In the genomic region with DNA sequence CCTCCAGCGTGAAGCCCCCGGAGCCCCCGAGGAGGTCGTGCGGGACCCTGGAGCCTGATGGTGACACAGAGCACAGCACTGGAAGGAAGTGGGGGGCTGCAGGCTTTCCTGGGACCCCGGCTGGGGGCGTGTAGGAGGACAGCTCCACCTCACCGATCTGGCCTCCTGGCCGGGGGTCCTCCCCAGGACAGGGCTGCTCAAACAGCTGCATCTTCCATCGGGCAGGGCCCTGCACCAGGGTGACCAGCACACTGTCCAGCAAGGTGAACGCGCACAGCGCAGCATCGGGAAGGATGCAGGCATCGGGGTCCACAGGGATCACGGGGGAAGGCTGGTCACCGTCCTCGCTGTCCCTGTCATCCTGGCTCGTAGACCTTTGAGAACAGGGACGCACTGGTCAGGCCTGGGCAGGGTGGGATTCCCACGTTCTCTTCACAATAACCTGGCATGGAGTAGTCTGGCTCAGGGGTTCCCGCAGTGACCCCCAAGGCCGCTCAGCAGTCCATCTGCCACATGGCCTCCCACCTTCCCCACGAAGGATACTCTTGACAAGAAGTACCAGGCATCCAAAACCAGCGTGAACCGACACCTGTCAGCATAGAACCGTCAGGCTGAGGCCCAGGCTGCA, we compare ENCODE assay signal across 9 cellular contexts. TPM values are rescaled to one million over a fixed set of nuclear protein-coding genes. Genes with fewer than 3 reads are reported as not detected.
DNase-seq lines count a peak whose midpoint lies in the region; ATAC-seq and TF ChIP-seq lines count a peak whose summit lies in the region.
"Had no signal": no experiment of that assay in that cellular context is flagged by ENCODE, and none has a peak within 500 bp of the region (broad histone marks: within the 10 kb centered on the region; RNA-seq: fewer than 3 reads in every experiment).

No MANE protein-coding gene starts in this region.

- TF ChIP-seq CTCF in AG09309 (IDR thresholded peaks at IDR 0.05; ENCODE audit: control insufficient read depth, insufficient read depth, low read depth, low read length, missing control alignments), result no peak
- no peak for TF ChIP-seq CTCF in LNCaP clone FGC (IDR thresholded peaks at IDR 0.05; ENCODE audit: control insufficient read depth, extremely low read depth, insufficient read depth)
- no peak for TF ChIP-seq CTCF in coronary artery (IDR thresholded peaks at IDR 0.05)

- no peaks in the 10 kb centered on the region for H3K9me3 ChIP-seq in muscle layer of duodenum (ENCODE audit: control insufficient read depth in 1 of 2, low read length in 2 of 2)

- H3K4me3 ChIP-seq in AG09309 (ENCODE audit: control insufficient read depth, low read depth, low read length) (peak overlapping the region; percentile 78), LNCaP clone FGC (ENCODE audit: low read depth, low read length) (peak overlapping the region; percentile 96), coronary artery (peak overlapping the region; percentile 78), muscle layer of duodenum (ENCODE audit: low read depth in 1 of 2, low read length in 2 of 2) (peak overlapping the region; percentile 73 to 95)

- DNase-seq in AG09309 (ENCODE audit: low read depth) (no peak), LNCaP clone FGC (ENCODE audit: low read depth) (no peak), coronary artery (ENCODE audit: low spot score) (no peak), NCI-H345 treated with DMSO at 0.1 percent for 48 hours (lab: John Stamatoyannopoulos, UW; ENCODE audit: unreplicated experiment) (no peak), NCI-H128 (lab: John Stamatoyannopoulos, UW; ENCODE audit: unreplicated experiment) (no peak), SK-N-DZ (ENCODE audit: low spot score) (no peak)
- DNase-seq: stimulated activated CD4-positive, alpha-beta T cell treated with anti-CD3 and anti-CD28 coated beads, Interleukin-12 subunit alpha, Interleukin-12 subunit beta, amount 100 ng/mL, for 4 hours had no signal

- ATAC-seq in HG02759 (IDR thresholded peaks at IDR 0.05; ENCODE audit: unreplicated experiment), result no peak

- peaks cover 6 to 45% of the 10 kb centered on the region in 2 donors for H3K36me3 ChIP-seq in muscle layer of duodenum (ENCODE audit: control insufficient read depth in 1 of 2, insufficient read depth in 2 of 2, low read length in 2 of 2)

- H3K27ac ChIP-seq in coronary artery (no peak overlapping the region), muscle layer of duodenum (ENCODE audit: low read length) (no peak overlapping the region)

- peaks cover 9 to 21% of the 10 kb centered on the region in 2 donors for H3K4me1 ChIP-seq in muscle layer of duodenum (ENCODE audit: control insufficient read depth in 1 of 2, insufficient read depth in 2 of 2, low read length in 2 of 2)

- no peaks in the 10 kb centered on the region for H3K27me3 ChIP-seq in muscle layer of duodenum (ENCODE audit: low read depth, low read length)

RNA-seq across cellular contexts. Expression of a gene that starts 1.2 kb away (rescaled TPM):
- 40.2 and 49.0 TPM in 2 replicates for polyA plus RNA-seq in SK-N-DZ (2014; cell fraction: cytosol; rRNA removed)
- 85.2 and 88.2 TPM in 2 replicates for polyA plus RNA-seq in SK-N-DZ (2014; cell fraction: nucleus; rRNA removed)

RNA-seq across cellular contexts. Expression of a gene that starts 22.8 kb away (rescaled TPM):
- 0.13 TPM in 1 of 2 replicates, not detected in the other for polyA plus RNA-seq in SK-N-DZ (2014; cell fraction: cytosol; rRNA removed)
- 0.52 TPM in 1 of 2 replicates, not detected in the other for polyA plus RNA-seq in SK-N-DZ (2014; cell fraction: nucleus; rRNA removed)

RNA-seq across cellular contexts. Expression of a gene that starts 38.3 kb away (rescaled TPM):
- polyA plus RNA-seq in SK-N-DZ (2014; cell fraction: cytosol; rRNA removed), result 2,351 and 2,595 TPM in 2 replicates
- polyA plus RNA-seq in SK-N-DZ (2014; cell fraction: nucleus; rRNA removed), result 1,254 and 2,322 TPM in 2 replicates
